In the genomic region with DNA sequence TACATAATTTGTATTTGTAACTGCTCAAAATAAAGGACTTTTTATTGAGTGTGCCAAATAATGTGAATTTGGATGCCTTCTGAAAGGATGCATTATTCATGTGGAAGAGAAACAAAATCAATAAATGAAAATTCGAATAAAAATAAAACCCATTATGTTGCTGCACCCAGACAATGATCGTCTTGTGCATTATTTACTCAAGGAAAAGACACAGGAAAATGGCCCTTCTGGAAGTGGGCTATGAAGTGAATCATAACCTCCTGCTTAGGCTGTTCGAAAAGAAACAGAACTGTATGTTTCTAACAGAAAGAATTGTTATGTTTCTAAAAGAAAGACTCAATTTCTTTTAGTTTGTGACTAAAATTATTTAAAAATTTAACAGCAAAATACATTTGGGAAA, we compare ENCODE assay signal across 33 cellular contexts.
"Had no signal": no experiment of that assay in that cellular context is flagged by ENCODE, and none has a peak within 500 bp of the region (broad histone marks: within the 10 kb centered on the region; RNA-seq: fewer than 3 reads in every experiment).

No MANE protein-coding gene starts in this region.

- H3K4me3 ChIP-seq: ascending aorta, cardiac muscle cell, Peyer's patch, SJSA1 had no signal

- H3K9me3 ChIP-seq: ascending aorta, Peyer's patch, SJSA1 had no signal

- H3K27ac ChIP-seq: ascending aorta, cardiac muscle cell, Peyer's patch, SJSA1, VCaP had no signal

- DNase-seq: activated B cell treated with CpG ODN at 0.5 μM for 24 hours; activated CD4-positive, alpha-beta memory T cell treated with anti-CD3 and anti-CD28 coated beads, Interleukin-2, amount 10 ng/mL, durations not matched to agents 7 days and 5 days; activated CD4-positive, alpha-beta T cell treated with anti-CD3 and anti-CD28 coated beads for 4 hours; activated CD4-positive, CD25-positive, alpha-beta regulatory T cell treated with anti-CD3 and anti-CD28 coated beads, Interleukin-2, amount 50 U/mL, for 72 hours; activated CD8-positive, alpha-beta memory T cell treated with anti-CD3 and anti-CD28 coated beads for 24 hours; activated CD8-positive, alpha-beta memory T cell treated with anti-CD3 and anti-CD28 coated beads, Interleukin-2, amount 10 ng/mL, durations not matched to agents 7 days and 5 days; activated CD8-positive, alpha-beta memory T cell treated with anti-CD3 and anti-CD28 coated beads, Interleukin-2, amount 50 U/mL, for 48 hours; activated effector memory CD4-positive, alpha-beta T cell treated with anti-CD3 and anti-CD28 coated beads, Interleukin-2, amount 50 U/mL, for 16 hours; activated naive CD4-positive, alpha-beta T cell; activated naive CD8-positive, alpha-beta T cell treated with anti-CD3 and anti-CD28 coated beads, Interleukin-2, amount 10 ng/mL, durations not matched to agents 7 days and 5 days; activated T-cell treated with anti-CD3 and anti-CD28 coated beads, Interleukin-2, amount 50 U/mL, for 1 hour; activated T-cell treated with anti-CD3 and anti-CD28 coated beads, Interleukin-2, amount 50 U/mL, for 72 hours; amygdala; Karpas-422; KBM-7; NCI-H1048; NCI-H1417; NCI-H1694; NCI-H1930; NCI-H2081 treated with DMSO at 0.1 percent for 48 hours; NCI-H2171; NCI-H524; Peyer's patch; RPMI8226; SHP77 treated with DMSO at 0.1 percent for 48 hours; SW 1271; T-helper 1 cell; T-helper 2 cell; T-helper 9 cell had no signal

- H3K4me1 ChIP-seq: ascending aorta, Peyer's patch, SJSA1 had no signal

- H3K36me3 ChIP-seq: ascending aorta, cardiac muscle cell, Peyer's patch, SJSA1 had no signal

- H3K27me3 ChIP-seq: ascending aorta, cardiac muscle cell, Peyer's patch, SJSA1 had no signal
